ENCODE assay signal across 1 cellular context in the genomic region with DNA sequence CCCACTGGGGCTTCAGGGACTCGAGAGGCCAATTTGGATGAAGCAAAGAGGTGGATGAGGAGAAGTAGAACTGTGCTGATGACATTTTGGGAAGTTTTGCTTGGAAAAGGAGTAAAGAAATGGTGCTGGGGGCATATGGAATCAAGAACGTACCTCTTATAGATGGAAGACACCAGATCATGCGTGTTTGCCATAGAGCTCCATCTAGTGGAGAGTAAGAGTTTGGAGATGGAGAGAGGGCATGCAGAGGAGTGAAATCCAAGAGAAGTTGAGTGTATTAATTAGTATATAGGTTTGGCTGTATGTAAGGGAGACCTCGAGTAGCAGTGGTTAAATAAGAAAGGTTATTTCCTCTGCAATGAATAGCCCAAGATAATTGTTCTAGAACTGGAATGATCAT.
TF ChIP-seq lines count a peak whose summit lies in the region.

No MANE protein-coding gene starts in this region.

TF ChIP-seq in SK-N-SH, 30 proteins besides CTCF, POLR2A, EP300 and RAD21 (continued from another document):
- TF ChIP-seq, protein P1, sequence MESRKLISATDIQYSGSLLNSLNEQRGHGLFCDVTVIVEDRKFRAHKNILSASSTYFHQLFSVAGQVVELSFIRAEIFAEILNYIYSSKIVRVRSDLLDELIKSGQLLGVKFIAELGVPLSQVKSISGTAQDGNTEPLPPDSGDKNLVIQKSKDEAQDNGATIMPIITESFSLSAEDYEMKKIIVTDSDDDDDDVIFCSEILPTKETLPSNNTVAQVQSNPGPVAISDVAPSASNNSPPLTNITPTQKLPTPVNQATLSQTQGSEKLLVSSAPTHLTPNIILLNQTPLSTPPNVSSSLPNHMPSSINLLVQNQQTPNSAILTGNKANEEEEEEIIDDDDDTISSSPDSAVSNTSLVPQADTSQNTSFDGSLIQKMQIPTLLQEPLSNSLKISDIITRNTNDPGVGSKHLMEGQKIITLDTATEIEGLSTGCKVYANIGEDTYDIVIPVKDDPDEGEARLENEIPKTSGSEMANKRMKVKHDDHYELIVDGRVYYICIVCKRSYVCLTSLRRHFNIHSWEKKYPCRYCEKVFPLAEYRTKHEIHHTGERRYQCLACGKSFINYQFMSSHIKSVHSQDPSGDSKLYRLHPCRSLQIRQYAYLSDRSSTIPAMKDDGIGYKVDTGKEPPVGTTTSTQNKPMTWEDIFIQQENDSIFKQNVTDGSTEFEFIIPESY (IDR thresholded peaks at IDR 0.05; ENCODE audit: borderline replicate concordance, low read depth), result no peak
- TF ChIP-seq NFIC (IDR thresholded peaks at IDR 0.05; ENCODE audit: borderline replicate concordance), result no peak
- no peak for TF ChIP-seq GATA2 (CRISPR knock-in tag; IDR thresholded peaks at IDR 0.05)
- TF ChIP-seq, protein P2, sequence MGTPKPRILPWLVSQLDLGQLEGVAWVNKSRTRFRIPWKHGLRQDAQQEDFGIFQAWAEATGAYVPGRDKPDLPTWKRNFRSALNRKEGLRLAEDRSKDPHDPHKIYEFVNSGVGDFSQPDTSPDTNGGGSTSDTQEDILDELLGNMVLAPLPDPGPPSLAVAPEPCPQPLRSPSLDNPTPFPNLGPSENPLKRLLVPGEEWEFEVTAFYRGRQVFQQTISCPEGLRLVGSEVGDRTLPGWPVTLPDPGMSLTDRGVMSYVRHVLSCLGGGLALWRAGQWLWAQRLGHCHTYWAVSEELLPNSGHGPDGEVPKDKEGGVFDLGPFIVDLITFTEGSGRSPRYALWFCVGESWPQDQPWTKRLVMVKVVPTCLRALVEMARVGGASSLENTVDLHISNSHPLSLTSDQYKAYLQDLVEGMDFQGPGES (IDR thresholded peaks at IDR 0.05; ENCODE audit: low read depth, low read length), result no peak
- TF ChIP-seq, protein P3, sequence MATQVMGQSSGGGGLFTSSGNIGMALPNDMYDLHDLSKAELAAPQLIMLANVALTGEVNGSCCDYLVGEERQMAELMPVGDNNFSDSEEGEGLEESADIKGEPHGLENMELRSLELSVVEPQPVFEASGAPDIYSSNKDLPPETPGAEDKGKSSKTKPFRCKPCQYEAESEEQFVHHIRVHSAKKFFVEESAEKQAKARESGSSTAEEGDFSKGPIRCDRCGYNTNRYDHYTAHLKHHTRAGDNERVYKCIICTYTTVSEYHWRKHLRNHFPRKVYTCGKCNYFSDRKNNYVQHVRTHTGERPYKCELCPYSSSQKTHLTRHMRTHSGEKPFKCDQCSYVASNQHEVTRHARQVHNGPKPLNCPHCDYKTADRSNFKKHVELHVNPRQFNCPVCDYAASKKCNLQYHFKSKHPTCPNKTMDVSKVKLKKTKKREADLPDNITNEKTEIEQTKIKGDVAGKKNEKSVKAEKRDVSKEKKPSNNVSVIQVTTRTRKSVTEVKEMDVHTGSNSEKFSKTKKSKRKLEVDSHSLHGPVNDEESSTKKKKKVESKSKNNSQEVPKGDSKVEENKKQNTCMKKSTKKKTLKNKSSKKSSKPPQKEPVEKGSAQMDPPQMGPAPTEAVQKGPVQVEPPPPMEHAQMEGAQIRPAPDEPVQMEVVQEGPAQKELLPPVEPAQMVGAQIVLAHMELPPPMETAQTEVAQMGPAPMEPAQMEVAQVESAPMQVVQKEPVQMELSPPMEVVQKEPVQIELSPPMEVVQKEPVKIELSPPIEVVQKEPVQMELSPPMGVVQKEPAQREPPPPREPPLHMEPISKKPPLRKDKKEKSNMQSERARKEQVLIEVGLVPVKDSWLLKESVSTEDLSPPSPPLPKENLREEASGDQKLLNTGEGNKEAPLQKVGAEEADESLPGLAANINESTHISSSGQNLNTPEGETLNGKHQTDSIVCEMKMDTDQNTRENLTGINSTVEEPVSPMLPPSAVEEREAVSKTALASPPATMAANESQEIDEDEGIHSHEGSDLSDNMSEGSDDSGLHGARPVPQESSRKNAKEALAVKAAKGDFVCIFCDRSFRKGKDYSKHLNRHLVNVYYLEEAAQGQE (IDR thresholded peaks at IDR 0.05; ENCODE audit: low read depth, low read length), result no peak
- TF ChIP-seq SIN3A (IDR thresholded peaks at IDR 0.05; ENCODE audit: borderline replicate concordance, low read depth, low read length), result no peak
- no peak for TF ChIP-seq TAF1 (IDR thresholded peaks at IDR 0.05; ENCODE audit: borderline replicate concordance, low read depth, low read length)
- no peak for TF ChIP-seq EZH2phosphoT487 (IDR thresholded peaks at IDR 0.05; ENCODE audit: borderline replicate concordance, low read depth)
- no peak for TF ChIP-seq FOSL2 (IDR thresholded peaks at IDR 0.05; ENCODE audit: borderline replicate concordance, low read depth)
- no peak for TF ChIP-seq RCOR1 (IDR thresholded peaks at IDR 0.05; ENCODE audit: low read length)
- no peak for TF ChIP-seq JUND (IDR thresholded peaks at IDR 0.05)
- no peak for TF ChIP-seq MEF2A (IDR thresholded peaks at IDR 0.05; ENCODE audit: borderline replicate concordance, low read depth)
- no peak for TF ChIP-seq ELF1 (IDR thresholded peaks at IDR 0.05)
- TF ChIP-seq POLR2AphosphoS5 (IDR thresholded peaks at IDR 0.05; ENCODE audit: low read depth, low read length), result no peak
- TF ChIP-seq MXI1 (IDR thresholded peaks at IDR 0.05; ENCODE audit: low read depth, low read length), result no peak
